In genomic region chr7:40717242-40717641, GRCh38 we compare ENCODE assay signal across 8 cellular contexts.
DNase-seq lines count a peak whose midpoint lies in the region; ATAC-seq and TF ChIP-seq lines count a peak whose summit lies in the region.

No MANE protein-coding gene starts in this region.

- DNase-seq in AG09319 (ENCODE audit: extremely low read depth, low read depth) = peak; percentile 54
- DNase-seq in SHP77 (lab: John Stamatoyannopoulos, UW) = peak; percentile 96 to 97
- DNase-seq in fibroblast of the aortic adventitia (ENCODE audit: low read depth) = peak; percentile 96
- DNase-seq in renal cortical epithelial cell (ENCODE audit: low read depth) = peak; percentile 87
- no peak for DNase-seq in central memory CD4-positive, alpha-beta T cell
- DNase-seq in NCI-H1694 (lab: John Stamatoyannopoulos, UW) = no peak

- peak overlapping the region; percentile 39 for H3K4me3 ChIP-seq in fibroblast of the aortic adventitia (ENCODE audit: low read depth, low read length)

- TF ChIP-seq CTCF in AG09319 (IDR thresholded peaks at IDR 0.05; ENCODE audit: low read depth, low read length) (no peak), fibroblast of the aortic adventitia (IDR thresholded peaks at IDR 0.05; ENCODE audit: insufficient read depth, low read length) (no peak)

- ATAC-seq in GM18907 (IDR thresholded peaks at IDR 0.05; ENCODE audit: unreplicated experiment) (peak; percentile 86), HG03571 (IDR thresholded peaks at IDR 0.05; ENCODE audit: unreplicated experiment) (peak; percentile 68)

Comparison
In these comparisons a context has a peak if more than half of its experiments do, and no peak if none do; other contexts are left out.
1. DNase-seq: peak in AG09319 (single experiment), SHP77 (2 of 2), fibroblast of the aortic adventitia (single experiment) and renal cortical epithelial cell (single experiment); none in central memory CD4-positive, alpha-beta T cell (single experiment) and NCI-H1694 (single experiment).